Comparison of ENCODE assay signal across 1 cellular context in the genomic region with DNA sequence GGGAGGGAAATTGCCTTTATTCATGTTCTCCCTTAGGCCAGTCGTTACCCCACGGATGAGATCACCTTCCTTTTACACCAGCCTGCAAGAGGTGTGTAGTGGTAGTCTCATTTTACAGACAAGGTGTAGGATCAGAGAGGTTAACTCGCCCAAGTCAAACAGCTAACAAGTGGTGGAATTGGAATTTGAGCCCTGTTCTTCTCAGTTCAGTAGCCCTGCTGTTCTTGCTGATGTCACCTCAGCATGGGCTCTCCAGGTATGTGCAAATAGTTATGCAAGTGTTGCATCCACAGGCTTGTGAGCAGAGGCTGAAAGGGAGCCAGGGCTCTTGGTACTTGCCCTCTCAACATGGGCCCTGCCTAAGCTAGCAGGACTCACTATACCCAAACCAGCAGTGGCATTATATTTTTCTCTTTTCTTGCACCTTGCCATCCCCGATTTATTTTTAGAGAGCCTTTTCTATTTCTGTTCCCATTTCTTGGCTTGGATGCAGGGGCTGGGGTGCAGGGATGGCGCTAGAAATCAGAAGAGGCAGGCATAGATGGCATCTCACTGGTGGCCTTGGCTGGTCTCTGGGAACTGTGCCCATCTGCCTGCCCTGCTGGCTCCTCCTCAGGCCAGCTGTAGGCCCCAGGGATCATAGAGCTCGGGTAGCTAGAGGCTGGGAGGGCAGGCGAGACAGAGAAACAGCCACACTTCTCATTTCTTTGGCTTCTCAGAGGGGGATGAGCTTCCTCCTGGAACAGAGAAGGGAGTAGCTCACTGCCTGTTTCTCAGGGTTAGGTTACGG.
A peak's percentile ranks its signal among the peaks of the same experiment; 100 is the strongest.
TF ChIP-seq lines count a peak whose summit lies in the region.

No MANE protein-coding gene starts in this region.

TF ChIP-seq in HepG2, 621 proteins besides CTCF, POLR2A, EP300 and RAD21 (continued from another document and continues in another):
- TF ChIP-seq, protein P1, sequence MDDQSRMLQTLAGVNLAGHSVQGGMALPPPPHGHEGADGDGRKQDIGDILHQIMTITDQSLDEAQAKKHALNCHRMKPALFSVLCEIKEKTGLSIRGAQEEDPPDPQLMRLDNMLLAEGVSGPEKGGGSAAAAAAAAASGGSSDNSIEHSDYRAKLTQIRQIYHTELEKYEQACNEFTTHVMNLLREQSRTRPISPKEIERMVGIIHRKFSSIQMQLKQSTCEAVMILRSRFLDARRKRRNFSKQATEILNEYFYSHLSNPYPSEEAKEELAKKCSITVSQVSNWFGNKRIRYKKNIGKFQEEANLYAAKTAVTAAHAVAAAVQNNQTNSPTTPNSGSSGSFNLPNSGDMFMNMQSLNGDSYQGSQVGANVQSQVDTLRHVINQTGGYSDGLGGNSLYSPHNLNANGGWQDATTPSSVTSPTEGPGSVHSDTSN (CRISPR knock-in tag; IDR thresholded peaks at IDR 0.05; ENCODE audit: borderline replicate concordance) = no peak
- TF ChIP-seq ZFP41 (CRISPR knock-in tag; IDR thresholded peaks at IDR 0.05; ENCODE audit: borderline replicate concordance) (no peak), TERF1 (CRISPR knock-in tag; IDR thresholded peaks at IDR 0.05) (no peak), STAT6 (CRISPR knock-in tag; IDR thresholded peaks at IDR 0.05; ENCODE audit: borderline replicate concordance) (no peak), NRL (CRISPR knock-in tag; IDR thresholded peaks at IDR 0.05; ENCODE audit: borderline replicate concordance) (no peak), REST (IDR thresholded peaks at IDR 0.05; ENCODE audit: borderline replicate concordance in 1 of 2, low read depth in 1 of 2, low read length in 2 of 2) (no peak), ZNF496 (CRISPR knock-in tag; IDR thresholded peaks at IDR 0.05; ENCODE audit: insufficient replicate concordance) (no peak), ZNF703 (CRISPR knock-in tag; IDR thresholded peaks at IDR 0.05; ENCODE audit: borderline replicate concordance) (no peak), NFE2 (CRISPR knock-in tag; IDR thresholded peaks at IDR 0.05) (peak; percentile 66; the same call in 1 of the 2 replicates), MEIS2 (CRISPR knock-in tag; IDR thresholded peaks at IDR 0.05) (no peak), PTBP1 (IDR thresholded peaks at IDR 0.05; ENCODE audit: low read depth, low read length, poor library complexity, severe bottlenecking) (no peak), FOXO1 (CRISPR knock-in tag; IDR thresholded peaks at IDR 0.05) (peak; percentile 79; the same call in 1 of the 2 replicates), ZNF558 (CRISPR knock-in tag; IDR thresholded peaks at IDR 0.05; ENCODE audit: borderline replicate concordance) (no peak), KDM3A (CRISPR knock-in tag; IDR thresholded peaks at IDR 0.05; ENCODE audit: low read depth) (peak; percentile 56; the same call in 1 of the 2 replicates), TRAFD1 (CRISPR knock-in tag; IDR thresholded peaks at IDR 0.05; ENCODE audit: borderline replicate concordance) (no peak), CSRNP2 (CRISPR knock-in tag; conservative IDR thresholded peaks at IDR 0.05; ENCODE audit: low read depth) (no peak), TRIM22 (IDR thresholded peaks at IDR 0.05) (no peak)
- TF ChIP-seq, protein P2, sequence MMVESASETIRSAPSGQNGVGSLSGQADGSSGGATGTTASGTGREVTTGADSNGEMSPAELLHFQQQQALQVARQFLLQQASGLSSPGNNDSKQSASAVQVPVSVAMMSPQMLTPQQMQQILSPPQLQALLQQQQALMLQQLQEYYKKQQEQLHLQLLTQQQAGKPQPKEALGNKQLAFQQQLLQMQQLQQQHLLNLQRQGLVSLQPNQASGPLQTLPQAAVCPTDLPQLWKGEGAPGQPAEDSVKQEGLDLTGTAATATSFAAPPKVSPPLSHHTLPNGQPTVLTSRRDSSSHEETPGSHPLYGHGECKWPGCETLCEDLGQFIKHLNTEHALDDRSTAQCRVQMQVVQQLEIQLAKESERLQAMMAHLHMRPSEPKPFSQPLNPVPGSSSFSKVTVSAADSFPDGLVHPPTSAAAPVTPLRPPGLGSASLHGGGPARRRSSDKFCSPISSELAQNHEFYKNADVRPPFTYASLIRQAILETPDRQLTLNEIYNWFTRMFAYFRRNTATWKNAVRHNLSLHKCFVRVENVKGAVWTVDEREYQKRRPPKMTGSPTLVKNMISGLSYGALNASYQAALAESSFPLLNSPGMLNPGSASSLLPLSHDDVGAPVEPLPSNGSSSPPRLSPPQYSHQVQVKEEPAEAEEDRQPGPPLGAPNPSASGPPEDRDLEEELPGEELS (CRISPR knock-in tag; IDR thresholded peaks at IDR 0.05) = peak; percentile 80
- TF ChIP-seq, protein P3, sequence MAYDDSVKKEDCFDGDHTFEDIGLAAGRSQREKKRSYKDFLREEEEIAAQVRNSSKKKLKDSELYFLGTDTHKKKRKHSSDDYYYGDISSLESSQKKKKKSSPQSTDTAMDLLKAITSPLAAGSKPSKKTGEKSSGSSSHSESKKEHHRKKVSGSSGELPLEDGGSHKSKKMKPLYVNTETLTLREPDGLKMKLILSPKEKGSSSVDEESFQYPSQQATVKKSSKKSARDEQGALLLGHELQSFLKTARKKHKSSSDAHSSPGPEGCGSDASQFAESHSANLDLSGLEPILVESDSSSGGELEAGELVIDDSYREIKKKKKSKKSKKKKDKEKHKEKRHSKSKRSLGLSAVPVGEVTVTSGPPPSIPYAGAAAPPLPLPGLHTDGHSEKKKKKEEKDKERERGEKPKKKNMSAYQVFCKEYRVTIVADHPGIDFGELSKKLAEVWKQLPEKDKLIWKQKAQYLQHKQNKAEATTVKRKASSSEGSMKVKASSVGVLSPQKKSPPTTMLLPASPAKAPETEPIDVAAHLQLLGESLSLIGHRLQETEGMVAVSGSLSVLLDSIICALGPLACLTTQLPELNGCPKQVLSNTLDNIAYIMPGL (CRISPR knock-in tag; IDR thresholded peaks at IDR 0.05; ENCODE audit: borderline replicate concordance in 1 of 2, low read depth in 1 of 2) = peak in 1 of 2 experiments; percentile 63; a peak in 1 of 4 replicates
- TF ChIP-seq, protein P4, sequence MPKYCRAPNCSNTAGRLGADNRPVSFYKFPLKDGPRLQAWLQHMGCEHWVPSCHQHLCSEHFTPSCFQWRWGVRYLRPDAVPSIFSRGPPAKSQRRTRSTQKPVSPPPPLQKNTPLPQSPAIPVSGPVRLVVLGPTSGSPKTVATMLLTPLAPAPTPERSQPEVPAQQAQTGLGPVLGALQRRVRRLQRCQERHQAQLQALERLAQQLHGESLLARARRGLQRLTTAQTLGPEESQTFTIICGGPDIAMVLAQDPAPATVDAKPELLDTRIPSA (CRISPR knock-in tag; IDR thresholded peaks at IDR 0.05; ENCODE audit: borderline replicate concordance) = no peak
- TF ChIP-seq, protein P5, sequence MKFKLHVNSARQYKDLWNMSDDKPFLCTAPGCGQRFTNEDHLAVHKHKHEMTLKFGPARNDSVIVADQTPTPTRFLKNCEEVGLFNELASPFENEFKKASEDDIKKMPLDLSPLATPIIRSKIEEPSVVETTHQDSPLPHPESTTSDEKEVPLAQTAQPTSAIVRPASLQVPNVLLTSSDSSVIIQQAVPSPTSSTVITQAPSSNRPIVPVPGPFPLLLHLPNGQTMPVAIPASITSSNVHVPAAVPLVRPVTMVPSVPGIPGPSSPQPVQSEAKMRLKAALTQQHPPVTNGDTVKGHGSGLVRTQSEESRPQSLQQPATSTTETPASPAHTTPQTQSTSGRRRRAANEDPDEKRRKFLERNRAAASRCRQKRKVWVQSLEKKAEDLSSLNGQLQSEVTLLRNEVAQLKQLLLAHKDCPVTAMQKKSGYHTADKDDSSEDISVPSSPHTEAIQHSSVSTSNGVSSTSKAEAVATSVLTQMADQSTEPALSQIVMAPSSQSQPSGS (CRISPR knock-in tag; IDR thresholded peaks at IDR 0.05) = peak; percentile 98
- TF ChIP-seq, protein P6, sequence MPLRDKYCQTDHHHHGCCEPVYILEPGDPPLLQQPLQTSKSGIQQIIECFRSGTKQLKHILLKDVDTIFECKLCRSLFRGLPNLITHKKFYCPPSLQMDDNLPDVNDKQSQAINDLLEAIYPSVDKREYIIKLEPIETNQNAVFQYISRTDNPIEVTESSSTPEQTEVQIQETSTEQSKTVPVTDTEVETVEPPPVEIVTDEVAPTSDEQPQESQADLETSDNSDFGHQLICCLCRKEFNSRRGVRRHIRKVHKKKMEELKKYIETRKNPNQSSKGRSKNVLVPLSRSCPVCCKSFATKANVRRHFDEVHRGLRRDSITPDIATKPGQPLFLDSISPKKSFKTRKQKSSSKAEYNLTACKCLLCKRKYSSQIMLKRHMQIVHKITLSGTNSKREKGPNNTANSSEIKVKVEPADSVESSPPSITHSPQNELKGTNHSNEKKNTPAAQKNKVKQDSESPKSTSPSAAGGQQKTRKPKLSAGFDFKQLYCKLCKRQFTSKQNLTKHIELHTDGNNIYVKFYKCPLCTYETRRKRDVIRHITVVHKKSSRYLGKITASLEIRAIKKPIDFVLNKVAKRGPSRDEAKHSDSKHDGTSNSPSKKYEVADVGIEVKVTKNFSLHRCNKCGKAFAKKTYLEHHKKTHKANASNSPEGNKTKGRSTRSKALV (CRISPR knock-in tag; IDR thresholded peaks at IDR 0.05) = no peak
